30 cellular contexts compared by ENCODE assay signal in genomic region chr4:183190900-183191527, GRCh38.
"Had no signal": no experiment of that assay in that cellular context is flagged by ENCODE, and none has a peak within 500 bp of the region (broad histone marks: within the 10 kb centered on the region; RNA-seq: fewer than 3 reads in every experiment).

No MANE protein-coding gene starts in this region.

- H3K4me1 Mint-ChIP-seq: activated B cell treated with CpG ODN at 0.5 μM for 24 hours; activated CD4-positive, alpha-beta T cell treated with anti-CD3 and anti-CD28 coated beads, Interleukin-2, amount 10 ng/mL, durations not matched to agents 24 days and 14 days; activated naive CD4-positive, alpha-beta T cell treated with anti-CD3 and anti-CD28 coated beads, Interleukin-2, amount 10 ng/mL, durations not matched to agents 7 days and 5 days had no signal

- H3K27me3 ChIP-seq: adrenal gland, body of pancreas, Peyer's patch, SJSA1 had no signal

- H3K9me3 Mint-ChIP-seq: activated B cell treated with CpG ODN at 0.5 μM for 24 hours; activated CD4-positive, alpha-beta memory T cell treated with anti-CD3 and anti-CD28 coated beads for 36 hours; activated CD4-positive, alpha-beta T cell treated with anti-CD3 and anti-CD28 coated beads, Interleukin-2, amount 10 ng/mL, durations not matched to agents 24 days and 14 days; activated naive CD4-positive, alpha-beta T cell treated with anti-CD3 and anti-CD28 coated beads, Interleukin-2, amount 10 ng/mL, durations not matched to agents 7 days and 5 days; activated naive CD8-positive, alpha-beta T cell treated with anti-CD3 and anti-CD28 coated beads for 36 hours; activated T-helper 2 cell treated with anti-CD3 and anti-CD28 coated beads, Interferon-gamma antibody, Interleukin-2, Interleukin-4, amounts not matched to agents 10 μg/mL and 5 μg/mL and 100 μg/mL, durations not matched to agents 14 hours and 24 hours and 36 hours; central memory CD8-positive, alpha-beta T cell; T-helper 1 cell treated with Interleukin-12 subunit alpha and Interleukin-12 subunit beta and Interleukin-4 antibody, amounts not matched to agents 30 μg/mL and 1 μg/mL, for 36 hours had no signal

- H3K36me3 Mint-ChIP-seq: activated CD4-positive, alpha-beta memory T cell treated with anti-CD3 and anti-CD28 coated beads for 36 hours; activated naive CD4-positive, alpha-beta T cell treated with anti-CD3 and anti-CD28 coated beads, Interleukin-2, amount 10 ng/mL, durations not matched to agents 7 days and 5 days; activated naive CD8-positive, alpha-beta T cell treated with anti-CD3 and anti-CD28 coated beads for 36 hours had no signal

- H3K4me1 ChIP-seq: adrenal gland, Peyer's patch had no signal

- H3K4me3 Mint-ChIP-seq: activated B cell treated with CpG ODN at 0.5 μM for 24 hours; activated CD4-positive, alpha-beta memory T cell treated with anti-CD3 and anti-CD28 coated beads for 36 hours; activated CD4-positive, alpha-beta T cell treated with anti-CD3 and anti-CD28 coated beads, Interleukin-2, amount 10 ng/mL, durations not matched to agents 24 days and 14 days; activated naive CD4-positive, alpha-beta T cell treated with anti-CD3 and anti-CD28 coated beads, Interleukin-2, amount 10 ng/mL, durations not matched to agents 7 days and 5 days; activated naive CD8-positive, alpha-beta T cell treated with anti-CD3 and anti-CD28 coated beads for 36 hours; central memory CD8-positive, alpha-beta T cell; T-helper 1 cell treated with Interleukin-12 subunit alpha and Interleukin-12 subunit beta and Interleukin-4 antibody, amounts not matched to agents 30 μg/mL and 1 μg/mL, for 36 hours had no signal

- DNase-seq: activated B cell treated with CpG ODN at 0.5 μM for 24 hours; activated CD4-positive, alpha-beta memory T cell treated with anti-CD3 and anti-CD28 coated beads for 36 hours; activated CD4-positive, alpha-beta T cell treated with anti-CD3 and anti-CD28 coated beads for 1 hour; activated CD4-positive, alpha-beta T cell treated with anti-CD3 and anti-CD28 coated beads, Interleukin-2, amount 10 ng/mL, durations not matched to agents 24 days and 14 days; activated CD8-positive, alpha-beta memory T cell treated with anti-CD3 and anti-CD28 coated beads for 24 hours; activated gamma-delta T cell treated with Interleukin-2 at 50 U/mL for 16 hours; activated naive CD4-positive, alpha-beta T cell treated with anti-CD3 and anti-CD28 coated beads, Interleukin-2, amount 10 ng/mL, durations not matched to agents 7 days and 5 days; activated naive CD8-positive, alpha-beta T cell treated with anti-CD3 and anti-CD28 coated beads for 36 hours; activated T-cell treated with anti-CD3 and anti-CD28 coated beads for 4 hours; activated T-cell treated with anti-CD3 and anti-CD28 coated beads, Interleukin-2, amount 50 U/mL, for 48 hours; adrenal gland; aorta; body of pancreas; MM.1S; NCI-H1105; NCI-H1436 treated with DMSO at 0.1 percent for 48 hours; NCI-H187; NCI-H2081; NCI-H510A treated with DMSO at 0.1 percent for 48 hours; NCI-H69; NK-92 treated with Interleukin-12 subunit alpha and Interleukin-12 subunit beta, amount 100 ng/mL, for 24 hours; OCI-M1; Peyer's patch; Right ventricle myocardium superior had no signal

- H3K36me3 ChIP-seq: adrenal gland, Peyer's patch, SJSA1 had no signal

- H3K9me3 ChIP-seq: adrenal gland, body of pancreas, Peyer's patch, SJSA1 had no signal

- ATAC-seq: body of pancreas, SK-N-SH treated with all-trans-retinoic acid at 6 μM for 48 hours had no signal

- H3K27ac Mint-ChIP-seq: activated B cell treated with CpG ODN at 0.5 μM for 24 hours; activated CD4-positive, alpha-beta memory T cell treated with anti-CD3 and anti-CD28 coated beads for 36 hours; activated CD4-positive, alpha-beta T cell treated with anti-CD3 and anti-CD28 coated beads, Interleukin-2, amount 10 ng/mL, durations not matched to agents 24 days and 14 days; activated naive CD4-positive, alpha-beta T cell treated with anti-CD3 and anti-CD28 coated beads, Interleukin-2, amount 10 ng/mL, durations not matched to agents 7 days and 5 days; activated naive CD8-positive, alpha-beta T cell treated with anti-CD3 and anti-CD28 coated beads for 36 hours; activated T-helper 2 cell treated with anti-CD3 and anti-CD28 coated beads, Interferon-gamma antibody, Interleukin-2, Interleukin-4, amounts not matched to agents 10 μg/mL and 5 μg/mL and 100 μg/mL, durations not matched to agents 14 hours and 24 hours and 36 hours; T-helper 1 cell treated with Interleukin-12 subunit alpha and Interleukin-12 subunit beta and Interleukin-4 antibody, amounts not matched to agents 30 μg/mL and 1 μg/mL, for 36 hours had no signal

- H3K4me3 ChIP-seq: adrenal gland, body of pancreas, Peyer's patch, SJSA1 had no signal

- H3K27ac ChIP-seq: adrenal gland, body of pancreas, Peyer's patch, RWPE1, SJSA1 had no signal
